10 cellular contexts compared by ENCODE assay signal in the genomic region with DNA sequence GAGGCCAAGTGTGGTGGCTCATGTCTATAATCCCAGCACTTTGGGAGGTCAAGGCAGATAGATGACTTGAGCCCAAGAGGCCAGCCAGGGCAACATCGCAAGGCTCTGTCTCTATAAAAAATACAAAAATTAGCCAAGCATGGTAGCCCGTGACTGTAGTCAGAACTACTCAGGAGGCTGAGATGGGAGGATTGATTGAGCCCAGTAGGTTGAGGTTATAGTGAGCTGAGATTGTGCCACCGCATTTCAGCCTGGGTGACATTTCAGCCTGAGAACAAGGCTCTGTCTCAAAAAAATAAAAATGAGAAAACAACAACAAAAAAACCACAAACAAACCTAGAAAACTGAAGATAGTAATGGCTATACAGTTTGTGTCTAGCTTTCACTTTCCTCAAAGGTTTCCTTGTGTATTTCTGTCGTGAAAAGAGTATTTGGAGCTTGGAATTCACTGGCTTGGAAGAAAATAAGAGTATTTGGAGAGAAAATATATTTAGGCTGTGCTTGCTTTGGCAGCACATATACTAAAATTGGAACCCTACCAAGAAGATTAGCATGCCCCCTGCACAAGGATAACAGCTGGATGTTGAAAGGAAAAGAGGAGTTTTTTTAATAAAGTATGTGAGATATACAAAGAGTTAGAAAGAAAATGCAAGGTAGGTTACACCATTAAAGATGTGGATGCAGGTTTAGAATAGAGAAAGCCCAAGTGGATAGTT. TPM values are rescaled to one million over a fixed set of nuclear protein-coding genes. Genes with fewer than 3 reads are reported as not detected.
DNase-seq lines count a peak whose midpoint lies in the region; ATAC-seq and TF ChIP-seq lines count a peak whose summit lies in the region.
"Had no signal": no experiment of that assay in that cellular context is flagged by ENCODE, and none has a peak within 500 bp of the region (broad histone marks: within the 10 kb centered on the region; RNA-seq: fewer than 3 reads in every experiment).

No MANE protein-coding gene starts in this region.

- H3K4me3 ChIP-seq in fibroblast of mammary gland (ENCODE audit: control insufficient read depth, low read depth, low read length) = peak overlapping the region; percentile 35

- peak overlapping the region; percentile 90 for H3K4me3 Mint-ChIP-seq in HFFc6
- H3K4me3 Mint-ChIP-seq in T-helper 2 cell treated with Interferon-gamma antibody and Interleukin-4, amounts not matched to agents 5 μg/mL and 100 μg/mL, for 36 hours = peak overlapping the region; percentile 35
- peak overlapping the region; percentile 93 for H3K4me3 Mint-ChIP-seq in stimulated activated effector memory CD8-positive, alpha-beta T cell treated with anti-CD3 and anti-CD28 coated beads, Interleukin-12 subunit alpha, Interleukin-12 subunit beta, amount 100 ng/mL, for 72 hours

- peaks cover 3% of the 10 kb centered on the region for H3K27me3 Mint-ChIP-seq in HFFc6 (ENCODE audit: insufficient read depth)
- H3K27me3 Mint-ChIP-seq in T-helper 2 cell treated with Interferon-gamma antibody and Interleukin-4, amounts not matched to agents 5 μg/mL and 100 μg/mL, for 36 hours (ENCODE audit: low read depth) = no peaks in the 10 kb centered on the region

- H3K36me3 Mint-ChIP-seq in HFFc6 (ENCODE audit: low read depth) = no peaks in the 10 kb centered on the region
- peaks cover 8% of the 10 kb centered on the region for H3K36me3 Mint-ChIP-seq in T-helper 2 cell treated with Interferon-gamma antibody and Interleukin-4, amounts not matched to agents 5 μg/mL and 100 μg/mL, for 36 hours (ENCODE audit: low read depth)
- H3K36me3 Mint-ChIP-seq in stimulated activated effector memory CD8-positive, alpha-beta T cell treated with anti-CD3 and anti-CD28 coated beads, Interleukin-12 subunit alpha, Interleukin-12 subunit beta, amount 100 ng/mL, for 72 hours = peaks cover 22% of the 10 kb centered on the region

- no peak for ATAC-seq in stimulated activated effector memory CD8-positive, alpha-beta T cell treated with anti-CD3 and anti-CD28 coated beads, Interleukin-12 subunit alpha, Interleukin-12 subunit beta, amount 100 ng/mL, for 72 hours

- peak overlapping the region; percentile 89 for H3K27ac Mint-ChIP-seq in HFFc6
- peak overlapping the region; percentile 68 for H3K27ac Mint-ChIP-seq in T-helper 2 cell treated with Interferon-gamma antibody and Interleukin-4, amounts not matched to agents 5 μg/mL and 100 μg/mL, for 36 hours
- peak overlapping the region; percentile 93 for H3K27ac Mint-ChIP-seq in stimulated activated effector memory CD8-positive, alpha-beta T cell treated with anti-CD3 and anti-CD28 coated beads, Interleukin-12 subunit alpha, Interleukin-12 subunit beta, amount 100 ng/mL, for 72 hours

- DNase-seq in HFFc6 (no peak), fibroblast of mammary gland (ENCODE audit: low read depth) (no peak), NCI-H1694 (lab: John Stamatoyannopoulos, UW) (no peak), NCI-H524 (lab: John Stamatoyannopoulos, UW) (no peak), cerebellar cortex (ENCODE audit: low spot score) (no peak), middle frontal gyrus (ENCODE audit: extremely low spot score, low spot score) (no peak)
- DNase-seq in T-helper 2 cell treated with Interferon-gamma antibody and Interleukin-4, amounts not matched to agents 5 μg/mL and 100 μg/mL, for 36 hours (ENCODE audit: low spot score) = no peak
- DNase-seq in stimulated activated effector memory CD8-positive, alpha-beta T cell treated with anti-CD3 and anti-CD28 coated beads, Interleukin-12 subunit alpha, Interleukin-12 subunit beta, amount 100 ng/mL, for 72 hours (ENCODE audit: low spot score in 2 of 2) = no peak
- DNase-seq: stimulated activated CD4-positive, alpha-beta T cell treated with anti-CD3 and anti-CD28 coated beads, Interleukin-15, amount 100 ng/mL, for 24 hours; T1000 had no signal

- H3K9me3 Mint-ChIP-seq in HFFc6 = no peaks in the 10 kb centered on the region
- H3K9me3 Mint-ChIP-seq in T-helper 2 cell treated with Interferon-gamma antibody and Interleukin-4, amounts not matched to agents 5 μg/mL and 100 μg/mL, for 36 hours = peaks cover 8% of the 10 kb centered on the region
- no peaks in the 10 kb centered on the region for H3K9me3 Mint-ChIP-seq in stimulated activated effector memory CD8-positive, alpha-beta T cell treated with anti-CD3 and anti-CD28 coated beads, Interleukin-12 subunit alpha, Interleukin-12 subunit beta, amount 100 ng/mL, for 72 hours

- no peak for TF ChIP-seq CTCF in HFFc6 (IDR thresholded peaks at IDR 0.05)
- no peak for TF ChIP-seq CTCF in fibroblast of mammary gland (conservative IDR thresholded peaks at IDR 0.05; ENCODE audit: control insufficient read depth, insufficient read depth, low read depth, low read length)

- peaks cover 41% of the 10 kb centered on the region for H3K4me1 Mint-ChIP-seq in HFFc6 (ENCODE audit: low read depth)
- peaks cover 47% of the 10 kb centered on the region for H3K4me1 Mint-ChIP-seq in T-helper 2 cell treated with Interferon-gamma antibody and Interleukin-4, amounts not matched to agents 5 μg/mL and 100 μg/mL, for 36 hours (ENCODE audit: low read depth)
- H3K4me1 Mint-ChIP-seq in stimulated activated effector memory CD8-positive, alpha-beta T cell treated with anti-CD3 and anti-CD28 coated beads, Interleukin-12 subunit alpha, Interleukin-12 subunit beta, amount 100 ng/mL, for 72 hours = peaks cover 36% of the 10 kb centered on the region

RNA-seq across cellular contexts. Expression of gene BIRC3, which starts 3.9 kb away (rescaled TPM):
- under 1 TPM; 0.35 to 0.66 (median 0.42) TPM for total RNA-seq in HFFc6 (2021; fragmentation: NEBNext Ultra II Directional; extraction: Animal tissue kit (Norgen Biotek cat#: 25700))

RNA-seq across cellular contexts. Expression of gene BIRC2, which starts 33.6 kb away (rescaled TPM):
- total RNA-seq in HFFc6 (2021; fragmentation: NEBNext Ultra II Directional; extraction: Animal tissue kit (Norgen Biotek cat#: 25700)) = 10 to 100 TPM; 49.5 to 64.6 (median 58.3) TPM

Comparison
In these comparisons a context has a peak if more than half of its experiments do, and no peak if none do; other contexts are left out.
1. H3K4me3 Mint-ChIP-seq: peak in every context shown above with its lines; median percentile 93 in stimulated activated effector memory CD8-positive, alpha-beta T cell treated with anti-CD3 and anti-CD28 coated beads, Interleukin-12 subunit alpha, Interleukin-12 subunit beta, amount 100 ng/mL, for 72 hours; 90 in HFFc6; 35 in T-helper 2 cell treated with Interferon-gamma antibody and Interleukin-4, amounts not matched to agents 5 μg/mL and 100 μg/mL, for 36 hours.